10 cellular contexts compared by ENCODE assay signal in the genomic region with DNA sequence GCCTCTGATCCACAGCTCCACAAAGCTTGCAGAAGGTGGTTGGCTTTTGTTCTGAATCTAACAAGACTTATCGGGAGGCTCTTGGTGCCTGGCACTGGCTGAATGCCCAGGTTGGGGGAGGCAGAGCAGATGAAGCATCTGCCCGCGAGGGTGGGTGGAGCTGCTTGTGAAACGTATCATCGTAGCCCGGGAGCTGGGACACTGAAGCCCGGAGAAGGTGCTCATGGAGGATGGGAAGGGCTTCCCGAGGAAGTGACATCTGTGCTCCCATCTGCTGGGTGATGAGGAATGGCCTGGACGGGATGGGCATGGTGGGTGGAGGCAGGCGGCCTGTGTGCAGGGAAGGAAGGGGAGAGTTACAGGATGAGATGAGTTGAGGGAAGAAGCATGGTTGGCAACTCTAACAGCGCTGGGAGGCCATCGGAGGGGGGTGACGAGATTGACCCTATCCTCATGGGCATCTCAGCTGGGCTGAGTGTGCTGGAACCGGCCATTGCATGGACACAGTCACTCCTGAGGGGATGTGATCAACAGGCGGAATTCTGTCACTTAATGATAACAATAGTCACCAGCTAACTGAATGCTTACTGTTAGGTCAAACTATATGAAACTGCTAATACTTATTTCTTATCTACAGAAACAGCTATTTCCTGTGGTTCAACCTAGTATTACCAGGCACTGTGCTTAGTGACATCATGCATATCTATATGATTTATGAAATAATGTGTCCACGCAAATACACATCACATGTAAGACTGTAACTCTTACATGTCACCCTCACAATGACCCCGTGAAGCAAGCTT.
DNase-seq lines count a peak whose midpoint lies in the region; ATAC-seq and TF ChIP-seq lines count a peak whose summit lies in the region.
"Had no signal": no experiment of that assay in that cellular context is flagged by ENCODE, and none has a peak within 500 bp of the region (broad histone marks: within the 10 kb centered on the region; RNA-seq: fewer than 3 reads in every experiment).

No MANE protein-coding gene starts in this region.

- intact Hi-C loops in CD4-positive, alpha-beta T cell (cut with DNase I, micrococcal nuclease): no loop called here
- intact Hi-C loops in activated CD8-positive, alpha-beta T cell treated with anti-CD3 and anti-CD28 coated beads for 36 hours (cut with micrococcal nuclease): no loop called here
- intact Hi-C loops in ovary (cut with DNase I): loop anchor here in 3 of 4 donors (10.0 kb wide), 3 partner anchors 96 to 366 kb away; no protein-coding TSS in a partner anchor

- no peak overlapping the region for H3K4me3 ChIP-seq in ovary
- H3K4me3 ChIP-seq: MG63 had no signal

- H3K4me3 Mint-ChIP-seq in CD4-positive, alpha-beta T cell: no peak overlapping the region
- no peak overlapping the region for H3K4me3 Mint-ChIP-seq in activated CD8-positive, alpha-beta T cell treated with anti-CD3 and anti-CD28 coated beads for 36 hours
- H3K4me3 Mint-ChIP-seq in activated naive CD4-positive, alpha-beta T cell treated with anti-CD3 and anti-CD28 coated beads, Interleukin-2, amount 10 ng/mL, durations not matched to agents 7 days and 5 days: no peak overlapping the region

- POLR2A ChIA-PET in CD4-positive, alpha-beta T cell (lab: Charles Lee): no interaction called here
- POLR2A ChIA-PET in activated CD8-positive, alpha-beta T cell treated with anti-CD3 and anti-CD28 coated beads for 36 hours (lab: Charles Lee): interaction anchor here (0.6 kb wide), 1 partner anchor 75 kb away, joined by 3 read pairs; no protein-coding TSS in a partner anchor

- WGBS in ovary, 3 donors: 77 to 79% (median 78%) methylated on average over 17 of the region's 17 CpGs

- H3K27me3 ChIP-seq in CD4-positive, alpha-beta T cell (ENCODE audit: control insufficient read depth, insufficient read depth, low read length): no peaks in the 10 kb centered on the region
- H3K27me3 ChIP-seq in ovary: no peaks in the 10 kb centered on the region
- H3K27me3 ChIP-seq: MG63 had no signal

- no peaks in the 10 kb centered on the region for H3K4me1 Mint-ChIP-seq in CD4-positive, alpha-beta T cell (ENCODE audit: low read depth)
- H3K4me1 Mint-ChIP-seq in activated CD8-positive, alpha-beta T cell treated with anti-CD3 and anti-CD28 coated beads for 36 hours (ENCODE audit: low read depth): no peaks in the 10 kb centered on the region
- no peaks in the 10 kb centered on the region for H3K4me1 Mint-ChIP-seq in activated naive CD4-positive, alpha-beta T cell treated with anti-CD3 and anti-CD28 coated beads, Interleukin-2, amount 10 ng/mL, durations not matched to agents 7 days and 5 days

- CTCF ChIA-PET in CD4-positive, alpha-beta T cell (lab: Charles Lee): no interaction called here
- CTCF ChIA-PET in activated CD8-positive, alpha-beta T cell treated with anti-CD3 and anti-CD28 coated beads for 36 hours (lab: Charles Lee): no interaction called here
- CTCF ChIA-PET in activated naive CD4-positive, alpha-beta T cell treated with anti-CD3 and anti-CD28 coated beads, Interleukin-2, amount 10 ng/mL, durations not matched to agents 7 days and 5 days (lab: Charles Lee): no interaction called here

- H3K9me3 ChIP-seq in CD4-positive, alpha-beta T cell (ENCODE audit: control insufficient read depth, low read length): peaks cover 29% of the 10 kb centered on the region
- H3K9me3 ChIP-seq in ovary: no peaks in the 10 kb centered on the region
- H3K9me3 ChIP-seq: Caco-2 had no signal

- TF ChIP-seq EP300 in ovary (IDR thresholded peaks at IDR 0.05): no peak

- TF ChIP-seq POLR2A in ovary (IDR thresholded peaks at IDR 0.05): no peak

- H3K27ac ChIP-seq in CD4-positive, alpha-beta T cell (ENCODE audit: low read depth, low read length): no peak overlapping the region
- no peak overlapping the region for H3K27ac ChIP-seq in ovary

- no peaks in the 10 kb centered on the region for H3K27me3 Mint-ChIP-seq in CD4-positive, alpha-beta T cell
- no peaks in the 10 kb centered on the region for H3K27me3 Mint-ChIP-seq in activated CD8-positive, alpha-beta T cell treated with anti-CD3 and anti-CD28 coated beads for 36 hours
- H3K27me3 Mint-ChIP-seq in activated naive CD4-positive, alpha-beta T cell treated with anti-CD3 and anti-CD28 coated beads, Interleukin-2, amount 10 ng/mL, durations not matched to agents 7 days and 5 days: no peaks in the 10 kb centered on the region

- no peak for DNase-seq in CD4-positive, alpha-beta T cell
- peak; percentile 63 for DNase-seq in NCI-H2107 (lab: John Stamatoyannopoulos, UW)
- peak; percentile 67 for DNase-seq in cerebellum (ENCODE audit: low spot score)
- DNase-seq in middle frontal gyrus (ENCODE audit: extremely low spot score, low spot score): peak; percentile 73
- DNase-seq in activated CD8-positive, alpha-beta T cell treated with anti-CD3 and anti-CD28 coated beads for 36 hours: no peak
- no peak for DNase-seq in activated naive CD4-positive, alpha-beta T cell treated with anti-CD3 and anti-CD28 coated beads, Interleukin-2, amount 10 ng/mL, durations not matched to agents 7 days and 5 days
- no peak for DNase-seq in ovary
- DNase-seq: Caco-2, MG63 had no signal

- no peak for TF ChIP-seq CTCF in CD4-positive, alpha-beta T cell (IDR thresholded peaks at IDR 0.05)
- no peak for TF ChIP-seq CTCF in activated CD8-positive, alpha-beta T cell treated with anti-CD3 and anti-CD28 coated beads for 36 hours (IDR thresholded peaks at IDR 0.05)
- TF ChIP-seq CTCF in ovary (IDR thresholded peaks at IDR 0.05): no peak

- ATAC-seq in CD4-positive, alpha-beta T cell (ENCODE audit: poor library complexity): no peak
- no peak for ATAC-seq in activated CD8-positive, alpha-beta T cell treated with anti-CD3 and anti-CD28 coated beads for 36 hours
- no peak for ATAC-seq in GM21526 (IDR thresholded peaks at IDR 0.05; ENCODE audit: low FRiP score, unreplicated experiment)

- H3K4me1 ChIP-seq in ovary (ENCODE audit: insufficient read depth): no peaks in the 10 kb centered on the region
- H3K4me1 ChIP-seq: Caco-2 had no signal

- peaks cover 4% of the 10 kb centered on the region for H3K9me3 Mint-ChIP-seq in CD4-positive, alpha-beta T cell
- H3K9me3 Mint-ChIP-seq in activated CD8-positive, alpha-beta T cell treated with anti-CD3 and anti-CD28 coated beads for 36 hours: peaks cover 24% of the 10 kb centered on the region
- peaks cover 31% of the 10 kb centered on the region for H3K9me3 Mint-ChIP-seq in activated naive CD4-positive, alpha-beta T cell treated with anti-CD3 and anti-CD28 coated beads, Interleukin-2, amount 10 ng/mL, durations not matched to agents 7 days and 5 days

- H3K36me3 Mint-ChIP-seq in CD4-positive, alpha-beta T cell (ENCODE audit: low read depth): peaks cover 100% of the 10 kb centered on the region
- H3K36me3 Mint-ChIP-seq in activated CD8-positive, alpha-beta T cell treated with anti-CD3 and anti-CD28 coated beads for 36 hours (ENCODE audit: low read depth): peaks cover 85% of the 10 kb centered on the region
- H3K36me3 Mint-ChIP-seq in activated naive CD4-positive, alpha-beta T cell treated with anti-CD3 and anti-CD28 coated beads, Interleukin-2, amount 10 ng/mL, durations not matched to agents 7 days and 5 days: peaks cover 91% of the 10 kb centered on the region

- H3K27ac Mint-ChIP-seq in CD4-positive, alpha-beta T cell: peak overlapping the region; percentile 31
- no peak overlapping the region for H3K27ac Mint-ChIP-seq in activated CD8-positive, alpha-beta T cell treated with anti-CD3 and anti-CD28 coated beads for 36 hours
- no peak overlapping the region for H3K27ac Mint-ChIP-seq in activated naive CD4-positive, alpha-beta T cell treated with anti-CD3 and anti-CD28 coated beads, Interleukin-2, amount 10 ng/mL, durations not matched to agents 7 days and 5 days

- H3K36me3 ChIP-seq in ovary: no peaks in the 10 kb centered on the region

Comparison
In these comparisons a context has a peak if more than half of its experiments do, and no peak if none do; other contexts are left out.
1. DNase-seq: peak in NCI-H2107 (single experiment), cerebellum (single experiment) and middle frontal gyrus (single experiment); none in CD4-positive, alpha-beta T cell (0 of 10), activated CD8-positive, alpha-beta T cell treated with anti-CD3 and anti-CD28 coated beads for 36 hours (single experiment), activated naive CD4-positive, alpha-beta T cell treated with anti-CD3 and anti-CD28 coated beads, Interleukin-2, amount 10 ng/mL, durations not matched to agents 7 days and 5 days (single experiment) and ovary (0 of 5).
2. intact Hi-C loops: an anchor here in ovary (10.0 kb wide); none called in CD4-positive, alpha-beta T cell and activated CD8-positive, alpha-beta T cell treated with anti-CD3 and anti-CD28 coated beads for 36 hours.